Comparison of ENCODE assay signal across 9 cellular contexts in the genomic region with DNA sequence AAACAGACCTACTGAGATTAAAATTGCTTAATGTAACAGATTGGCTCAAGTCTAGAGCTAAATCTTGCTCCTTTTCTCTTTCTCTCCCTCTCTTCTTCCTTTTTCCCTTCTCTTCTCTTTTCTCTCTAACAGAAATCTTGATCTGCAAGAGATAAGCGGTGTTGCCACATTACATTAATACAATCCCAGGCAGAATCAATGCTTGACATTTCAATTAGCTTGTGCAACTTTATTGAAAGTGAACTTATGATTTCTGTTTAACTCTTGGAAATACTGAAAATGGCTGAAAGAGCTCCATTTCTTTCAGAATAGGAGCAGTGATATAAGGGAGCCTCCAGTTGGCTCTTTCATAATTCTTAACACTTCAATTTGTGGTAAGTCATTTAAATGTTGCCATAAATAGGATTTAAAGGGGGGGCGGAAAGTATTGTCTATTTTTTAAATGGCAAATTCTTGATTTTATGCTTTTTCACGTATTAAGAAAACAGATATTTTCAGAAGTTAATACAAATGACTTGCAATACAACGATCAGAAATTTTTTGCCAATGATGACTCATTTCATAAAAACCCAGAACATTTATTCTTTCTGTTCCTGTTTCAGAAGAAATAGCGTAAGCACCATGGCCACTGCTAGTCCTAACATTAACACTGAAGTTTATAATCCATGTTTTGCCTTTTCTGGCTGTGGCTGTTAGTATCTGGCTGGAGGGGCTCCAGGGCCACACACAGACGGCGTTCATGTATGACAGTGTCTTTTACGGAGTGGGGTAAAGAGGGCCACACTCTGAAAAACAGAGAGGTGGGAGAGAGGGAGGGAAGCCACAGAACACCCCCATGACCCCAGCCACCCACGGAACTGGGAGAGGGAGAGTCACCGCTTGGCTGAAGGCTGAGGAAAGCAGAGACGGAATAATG.
DNase-seq lines count a peak whose midpoint lies in the region; ATAC-seq and TF ChIP-seq lines count a peak whose summit lies in the region.
"Had no signal": no experiment of that assay in that cellular context is flagged by ENCODE, and none has a peak within 500 bp of the region (broad histone marks: within the 10 kb centered on the region; RNA-seq: fewer than 3 reads in every experiment).

No MANE protein-coding gene starts in this region.

- H3K4me1 ChIP-seq in A673 (ENCODE audit: insufficient read depth, low read length, poor library complexity, severe bottlenecking) = peaks cover under 1% of the 10 kb centered on the region
- peaks cover 15% of the 10 kb centered on the region for H3K4me1 ChIP-seq in foreskin keratinocyte
- H3K4me1 ChIP-seq in upper lobe of right lung = no peaks in the 10 kb centered on the region

- CTCF ChIA-PET in A673 (lab: Charles Lee) = no interaction called here

- intact Hi-C loops in A673 (cut with micrococcal nuclease; ENCODE audit: unreplicated experiment) (no loop called here), upper lobe of right lung (cut with DNase I) (no loop called here)

- DNase-seq in A673 (ENCODE audit: low spot score) = peak; percentile 29
- DNase-seq in MV-4-11 (lab: John Stamatoyannopoulos, UW) = peak; percentile 84
- peak; percentile 60 to 67 for DNase-seq in foreskin keratinocyte
- DNase-seq in upper lobe of right lung = no peak
- no peak for DNase-seq in G401 (ENCODE audit: low spot score)
- DNase-seq: CD4-positive, CD25-positive, alpha-beta regulatory T cell had no signal

- H3K4me3 ChIP-seq in A673 (ENCODE audit: low read depth, low read length, poor library complexity, severe bottlenecking) = no peak overlapping the region
- H3K4me3 ChIP-seq in upper lobe of right lung = peak overlapping the region; percentile 21

- H3K27ac ChIP-seq in A673 (ENCODE audit: low read depth, low read length, poor library complexity, severe bottlenecking) (no peak overlapping the region), foreskin keratinocyte (peak overlapping the region; percentile 28), upper lobe of right lung (peak overlapping the region; percentile 73)

- POLR2A ChIA-PET in A673 (lab: Charles Lee; ENCODE audit: low non-redundant PET) = no interaction called here

- in situ Hi-C loops in G401 (cut with HindIII; ENCODE audit: low sequenced_read_pairs) = no loop called here

- no TSS peak for BruUV-seq in A673 (replicated peaks; lab: Mats Ljungman, UMichigan)

- ATAC-seq in GM21526 (IDR thresholded peaks at IDR 0.05; ENCODE audit: low FRiP score, unreplicated experiment) = peak; percentile 82
- ATAC-seq in foreskin keratinocyte = peak; percentile 64
- ATAC-seq in upper lobe of right lung = peak; percentile 14
- ATAC-seq in GM19455 (IDR thresholded peaks at IDR 0.05; ENCODE audit: unreplicated experiment) = no peak
- ATAC-seq in HG02973 (IDR thresholded peaks at IDR 0.05; ENCODE audit: unreplicated experiment) = no peak

- no peak for TF ChIP-seq CTCF in A673 (conservative IDR thresholded peaks at IDR 0.05; ENCODE audit: low read depth, low read length)
- TF ChIP-seq CTCF in foreskin keratinocyte (conservative IDR thresholded peaks at IDR 0.05) = no peak
- TF ChIP-seq CTCF in upper lobe of right lung (IDR thresholded peaks at IDR 0.05) = no peak

- no peaks in the 10 kb centered on the region for H3K27me3 ChIP-seq in A673 (replicated peaks; ENCODE audit: insufficient read depth, low read depth, low read length, poor library complexity)
- no peaks in the 10 kb centered on the region for H3K27me3 ChIP-seq in foreskin keratinocyte
- H3K27me3 ChIP-seq in upper lobe of right lung = no peaks in the 10 kb centered on the region

- H3K9me3 ChIP-seq in A673 (ENCODE audit: low read depth, low read length, poor library complexity, severe bottlenecking) (no peaks in the 10 kb centered on the region), upper lobe of right lung (no peaks in the 10 kb centered on the region)

- H3K36me3 ChIP-seq in A673 (ENCODE audit: insufficient read depth, low read length, poor library complexity, severe bottlenecking) (no peaks in the 10 kb centered on the region), upper lobe of right lung (no peaks in the 10 kb centered on the region)

Comparison
In these comparisons a context has a peak if more than half of its experiments do, and no peak if none do; other contexts are left out.
1. DNase-seq: peak in A673 (single experiment), MV-4-11 (single experiment) and foreskin keratinocyte (2 of 2); none in upper lobe of right lung (single experiment) and G401 (single experiment).
2. ATAC-seq: peak in GM21526 (single experiment), foreskin keratinocyte (single experiment) and upper lobe of right lung (single experiment); none in GM19455 (single experiment) and HG02973 (single experiment).